16 cellular contexts compared by ENCODE assay signal in genomic region chr1:28046716-28047115, GRCh38.
"Had no signal": no experiment of that assay in that cellular context is flagged by ENCODE, and none has a peak within 500 bp of the region (broad histone marks: within the 10 kb centered on the region; RNA-seq: fewer than 3 reads in every experiment).

No MANE protein-coding gene starts in this region.

- DNase-seq: effector memory CD4-positive, alpha-beta T cell; foreskin melanocyte; heart left ventricle; hippocampal formation; kidney glomerular epithelial cell; mammary epithelial cell; naive thymus-derived CD4-positive, alpha-beta T cell; sigmoid colon; stimulated activated CD4-positive, alpha-beta T cell treated with anti-CD3 and anti-CD28 coated beads, Interleukin-2, amount 100 ng/mL, for 24 hours; stimulated activated CD4-positive, alpha-beta T cell treated with anti-CD3 and anti-CD28 coated beads, Interleukin-4, amount 100 ng/mL, for 4 hours; stimulated activated naive CD4-positive, alpha-beta T cell; upper lobe of right lung had no signal

- H3K4me3 ChIP-seq: heart left ventricle, sigmoid colon, skin epidermis, suprapubic skin, tibial nerve, upper lobe of right lung, vagina had no signal

- H3K27me3 Mint-ChIP-seq: naive thymus-derived CD4-positive, alpha-beta T cell had no signal

- H3K4me3 Mint-ChIP-seq: naive thymus-derived CD4-positive, alpha-beta T cell had no signal

- H3K9me3 Mint-ChIP-seq: naive thymus-derived CD4-positive, alpha-beta T cell had no signal
